ENCODE assay signal across 12 cellular contexts in genomic region chr15:42118650-42119531, GRCh38. TPM values are rescaled to one million over a fixed set of nuclear protein-coding genes. Genes with fewer than 3 reads are reported as not detected.
A peak's percentile ranks its signal among the peaks of the same experiment; 100 is the strongest.
DNase-seq lines count a peak whose midpoint lies in the region; ATAC-seq and TF ChIP-seq lines count a peak whose summit lies in the region.
"Had no signal": no experiment of that assay in that cellular context is flagged by ENCODE, and none has a peak within 500 bp of the region (broad histone marks: within the 10 kb centered on the region; RNA-seq: fewer than 3 reads in every experiment).

No MANE protein-coding gene starts in this region.

- no peak overlapping the region for H3K27ac Mint-ChIP-seq in mesothelial cell of epicardium
- H3K27ac Mint-ChIP-seq in stimulated activated memory B cell treated with anti-CD40 and anti-IgM and Interleukin-4, amounts not matched to agents 10 μg/mL and 1 μg/mL and 100 μg/mL, for 72 hours = no peak overlapping the region

- H3K27me3 Mint-ChIP-seq in mesothelial cell of epicardium (ENCODE audit: low read depth) = peaks cover 23% of the 10 kb centered on the region
- peaks cover 14% of the 10 kb centered on the region for H3K27me3 Mint-ChIP-seq in stimulated activated memory B cell treated with anti-CD40 and anti-IgM and Interleukin-4, amounts not matched to agents 10 μg/mL and 1 μg/mL and 100 μg/mL, for 72 hours

- peaks cover 6% of the 10 kb centered on the region for H3K27me3 ChIP-seq in DOHH2 (ENCODE audit: control insufficient read depth, low read length)
- no peaks in the 10 kb centered on the region for H3K27me3 ChIP-seq in MM.1S (replicated peaks; ENCODE audit: insufficient read depth, low read length)
- H3K27me3 ChIP-seq in RWPE2 (ENCODE audit: insufficient read depth, poor library complexity, severe bottlenecking) = no peaks in the 10 kb centered on the region

- no peak overlapping the region for H3K9ac ChIP-seq in MM.1S (ENCODE audit: low read length)

- TF ChIP-seq CTCF in DOHH2 (IDR thresholded peaks at IDR 0.05; ENCODE audit: low read depth, low read length, poor library complexity, severe bottlenecking) (no peak), MM.1S (IDR thresholded peaks at IDR 0.05; ENCODE audit: low read length) (no peak), RWPE2 (IDR thresholded peaks at IDR 0.05; ENCODE audit: poor library complexity, severe bottlenecking) (no peak), mesothelial cell of epicardium (IDR thresholded peaks at IDR 0.05; ENCODE audit: unreplicated experiment) (no peak)

- H4K20me1 ChIP-seq in DOHH2 (ENCODE audit: control insufficient read depth, insufficient read depth, low read depth, low read length) (no peaks in the 10 kb centered on the region), MM.1S (ENCODE audit: insufficient read depth, low read length) (no peaks in the 10 kb centered on the region)

- no peaks in the 10 kb centered on the region for H3K79me2 ChIP-seq in DOHH2 (ENCODE audit: control insufficient read depth, low read length)
- H3K79me2 ChIP-seq in MM.1S (ENCODE audit: low read length) = no peaks in the 10 kb centered on the region

- H3K4me1 ChIP-seq in DOHH2 (ENCODE audit: control insufficient read depth, low read length) (peaks cover 21% of the 10 kb centered on the region), MM.1S (ENCODE audit: low read length) (no peaks in the 10 kb centered on the region), RWPE2 (ENCODE audit: insufficient read depth, poor library complexity, severe bottlenecking) (no peaks in the 10 kb centered on the region)

- peak; percentile 19 for DNase-seq in MM.1S
- DNase-seq in RWPE2 (ENCODE audit: low spot score) = no peak
- DNase-seq in mesothelial cell of epicardium (ENCODE audit: low spot score in 2 of 2, unreplicated experiment in 2 of 2) = no peak
- DNase-seq in stimulated activated CD4-positive, alpha-beta T cell treated with anti-CD3 and anti-CD28 coated beads, Interleukin-4, amount 100 ng/mL, for 4 hours = no peak
- DNase-seq: activated CD4-positive, alpha-beta T cell treated with anti-CD3 and anti-CD28 coated beads, Interleukin-2, amount 50 U/mL, for 1 hour; EL had no signal

- H3K27ac ChIP-seq in DOHH2 (ENCODE audit: low read depth, low read length) (no peak overlapping the region), MM.1S (ENCODE audit: low read length) (no peak overlapping the region), RWPE2 (ENCODE audit: poor library complexity, severe bottlenecking) (no peak overlapping the region)

- peaks cover 8% of the 10 kb centered on the region for H3K9me3 Mint-ChIP-seq in mesothelial cell of epicardium
- peaks cover 3% of the 10 kb centered on the region for H3K9me3 Mint-ChIP-seq in stimulated activated memory B cell treated with anti-CD40 and anti-IgM and Interleukin-4, amounts not matched to agents 10 μg/mL and 1 μg/mL and 100 μg/mL, for 72 hours

- H3K4me3 Mint-ChIP-seq in mesothelial cell of epicardium = peak overlapping the region; percentile 36
- no peak overlapping the region for H3K4me3 Mint-ChIP-seq in stimulated activated memory B cell treated with anti-CD40 and anti-IgM and Interleukin-4, amounts not matched to agents 10 μg/mL and 1 μg/mL and 100 μg/mL, for 72 hours

- no peaks in the 10 kb centered on the region for H3K36me3 Mint-ChIP-seq in mesothelial cell of epicardium
- H3K36me3 Mint-ChIP-seq in stimulated activated memory B cell treated with anti-CD40 and anti-IgM and Interleukin-4, amounts not matched to agents 10 μg/mL and 1 μg/mL and 100 μg/mL, for 72 hours = no peaks in the 10 kb centered on the region

- H3K9me3 ChIP-seq in DOHH2 (ENCODE audit: control insufficient read depth, insufficient read depth, low read length) (no peaks in the 10 kb centered on the region), MM.1S (replicated peaks; ENCODE audit: insufficient read depth, low read length) (no peaks in the 10 kb centered on the region), RWPE2 (ENCODE audit: severe bottlenecking) (no peaks in the 10 kb centered on the region)

- peaks cover 16% of the 10 kb centered on the region for H3K4me1 Mint-ChIP-seq in mesothelial cell of epicardium
- H3K4me1 Mint-ChIP-seq in stimulated activated memory B cell treated with anti-CD40 and anti-IgM and Interleukin-4, amounts not matched to agents 10 μg/mL and 1 μg/mL and 100 μg/mL, for 72 hours = no peaks in the 10 kb centered on the region

- H3K9me2 ChIP-seq in DOHH2 (replicated peaks; ENCODE audit: control insufficient read depth, low read length) (no peaks in the 10 kb centered on the region), MM.1S (replicated peaks; ENCODE audit: insufficient read depth, low read length) (no peaks in the 10 kb centered on the region)

- no peaks in the 10 kb centered on the region; the same call in 1 of the 2 replicates for H3F3A ChIP-seq in DOHH2 (ENCODE audit: control insufficient read depth, insufficient read depth)
- H3F3A ChIP-seq in MM.1S (ENCODE audit: insufficient read depth, low read length) = no peaks in the 10 kb centered on the region

- no peak overlapping the region for H2AFZ ChIP-seq in MM.1S (ENCODE audit: low read length)

- ATAC-seq in RWPE2 (ENCODE audit: low read depth) (peak; percentile 60; the same call in 2 of the 3 replicates), GM19395 (IDR thresholded peaks at IDR 0.05; ENCODE audit: unreplicated experiment) (no peak), HG03196 (IDR thresholded peaks at IDR 0.05; ENCODE audit: unreplicated experiment) (no peak)
- ATAC-seq in stimulated activated memory B cell treated with anti-CD40 and anti-IgM and Interleukin-4, amounts not matched to agents 10 μg/mL and 1 μg/mL and 100 μg/mL, for 72 hours = no peak

- H3K36me3 ChIP-seq in DOHH2 (ENCODE audit: control insufficient read depth, low read length) (no peaks in the 10 kb centered on the region), MM.1S (replicated peaks; ENCODE audit: insufficient read depth, low read length) (no peaks in the 10 kb centered on the region), RWPE2 (ENCODE audit: low read depth) (no peaks in the 10 kb centered on the region)

- H3K4me2 ChIP-seq in DOHH2 (ENCODE audit: low read length) (peak overlapping the region; percentile 51), MM.1S (ENCODE audit: low read depth, low read length) (no peak overlapping the region)

- H3K4me3 ChIP-seq in DOHH2 (ENCODE audit: low read length) = peak overlapping the region; percentile 47
- no peak overlapping the region for H3K4me3 ChIP-seq in MM.1S (ENCODE audit: low read length)
- no peak overlapping the region for H3K4me3 ChIP-seq in RWPE2 (ENCODE audit: severe bottlenecking)

RNA-seq across cellular contexts. Expression of gene PLA2G4D, which starts 24.5 kb away (rescaled TPM):
- not detected in 3 replicates for total RNA-seq in mesothelial cell of epicardium
- total RNA-seq: mucosa of gallbladder had no signal

RNA-seq across cellular contexts. Expression of gene PLA2G4F, which starts 37.5 kb away (rescaled TPM):
- 0.91 to 1.5 TPM (median 1.5 TPM) in 3 replicates for total RNA-seq in mesothelial cell of epicardium
- total RNA-seq: frontal cortex had no signal
